ENCODE assay signal across 2 cellular contexts in genomic region chr4:123936615-123937014, GRCh38.
TF ChIP-seq lines count a peak whose summit lies in the region.

No MANE protein-coding gene starts in this region.

TF ChIP-seq in GM12878, 131 proteins besides CTCF, POLR2A, EP300 and RAD21:
- TF ChIP-seq STAT1 (conservative IDR thresholded peaks at IDR 0.05) (no peak), CEBPZ (IDR thresholded peaks at IDR 0.05; ENCODE audit: low read depth, low read length) (no peak), PAX5 (IDR thresholded peaks at IDR 0.05; ENCODE audit: borderline replicate concordance, low read depth, low read length) (no peak), BHLHE40 (IDR thresholded peaks at IDR 0.05; ENCODE audit: borderline replicate concordance in 1 of 2, low read depth in 2 of 2, low read length in 1 of 2) (no peak), POLR2AphosphoS2 (IDR thresholded peaks at IDR 0.05; ENCODE audit: low read depth, low read length) (no peak), ZSCAN29 (IDR thresholded peaks at IDR 0.05) (no peak), NR2C1 (IDR thresholded peaks at IDR 0.05) (no peak)
- TF ChIP-seq, protein P1, sequence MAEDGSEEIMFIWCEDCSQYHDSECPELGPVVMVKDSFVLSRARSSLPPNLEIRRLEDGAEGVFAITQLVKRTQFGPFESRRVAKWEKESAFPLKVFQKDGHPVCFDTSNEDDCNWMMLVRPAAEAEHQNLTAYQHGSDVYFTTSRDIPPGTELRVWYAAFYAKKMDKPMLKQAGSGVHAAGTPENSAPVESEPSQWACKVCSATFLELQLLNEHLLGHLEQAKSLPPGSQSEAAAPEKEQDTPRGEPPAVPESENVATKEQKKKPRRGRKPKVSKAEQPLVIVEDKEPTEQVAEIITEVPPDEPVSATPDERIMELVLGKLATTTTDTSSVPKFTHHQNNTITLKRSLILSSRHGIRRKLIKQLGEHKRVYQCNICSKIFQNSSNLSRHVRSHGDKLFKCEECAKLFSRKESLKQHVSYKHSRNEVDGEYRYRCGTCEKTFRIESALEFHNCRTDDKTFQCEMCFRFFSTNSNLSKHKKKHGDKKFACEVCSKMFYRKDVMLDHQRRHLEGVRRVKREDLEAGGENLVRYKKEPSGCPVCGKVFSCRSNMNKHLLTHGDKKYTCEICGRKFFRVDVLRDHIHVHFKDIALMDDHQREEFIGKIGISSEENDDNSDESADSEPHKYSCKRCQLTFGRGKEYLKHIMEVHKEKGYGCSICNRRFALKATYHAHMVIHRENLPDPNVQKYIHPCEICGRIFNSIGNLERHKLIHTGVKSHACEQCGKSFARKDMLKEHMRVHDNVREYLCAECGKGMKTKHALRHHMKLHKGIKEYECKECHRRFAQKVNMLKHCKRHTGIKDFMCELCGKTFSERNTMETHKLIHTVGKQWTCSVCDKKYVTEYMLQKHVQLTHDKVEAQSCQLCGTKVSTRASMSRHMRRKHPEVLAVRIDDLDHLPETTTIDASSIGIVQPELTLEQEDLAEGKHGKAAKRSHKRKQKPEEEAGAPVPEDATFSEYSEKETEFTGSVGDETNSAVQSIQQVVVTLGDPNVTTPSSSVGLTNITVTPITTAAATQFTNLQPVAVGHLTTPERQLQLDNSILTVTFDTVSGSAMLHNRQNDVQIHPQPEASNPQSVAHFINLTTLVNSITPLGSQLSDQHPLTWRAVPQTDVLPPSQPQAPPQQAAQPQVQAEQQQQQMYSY (CRISPR knock-in tag; IDR thresholded peaks at IDR 0.05) = no peak

TF ChIP-seq in HEK293T, 16 proteins besides CTCF, POLR2A, EP300 and RAD21:
- no peak for TF ChIP-seq BHLHE40 (IDR thresholded peaks at IDR 0.05; ENCODE audit: borderline replicate concordance)
